In genomic region chr17:50027639-50028206, GRCh38 we compare ENCODE assay signal across 1 cellular context.
A peak's percentile ranks its signal among the peaks of the same experiment; 100 is the strongest.
TF ChIP-seq lines count a peak whose summit lies in the region.

No MANE protein-coding gene starts in this region.

TF ChIP-seq in endothelial cell of umbilical vein, 7 proteins besides CTCF, POLR2A, EP300 and RAD21:
- TF ChIP-seq, protein P1, sequence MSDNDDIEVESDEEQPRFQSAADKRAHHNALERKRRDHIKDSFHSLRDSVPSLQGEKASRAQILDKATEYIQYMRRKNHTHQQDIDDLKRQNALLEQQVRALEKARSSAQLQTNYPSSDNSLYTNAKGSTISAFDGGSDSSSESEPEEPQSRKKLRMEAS (IDR thresholded peaks at IDR 0.05; ENCODE audit: insufficient read depth, insufficient read length): no peak
- TF ChIP-seq POLR2AphosphoS5 (IDR thresholded peaks at IDR 0.05; ENCODE audit: insufficient read depth, low read depth, low read length): peak; percentile 71
- no peak for TF ChIP-seq GATA2 (IDR thresholded peaks at IDR 0.05; ENCODE audit: insufficient read depth, insufficient read length, low read depth, low read length)
- no peak for TF ChIP-seq EZH2 (IDR thresholded peaks at IDR 0.05; ENCODE audit: borderline replicate concordance, low read depth, low read length, severe bottlenecking)
- no peak for TF ChIP-seq MYC (IDR thresholded peaks at IDR 0.05; ENCODE audit: low read depth, low read length)
- TF ChIP-seq JUN (IDR thresholded peaks at IDR 0.05; ENCODE audit: borderline replicate concordance, insufficient read depth, insufficient read length, low read depth): peak; percentile 32
- TF ChIP-seq FOS (IDR thresholded peaks at IDR 0.05; ENCODE audit: borderline replicate concordance, insufficient read depth, low read length): peak; percentile 86
